ENCODE assay signal across 1 cellular context in the genomic region with DNA sequence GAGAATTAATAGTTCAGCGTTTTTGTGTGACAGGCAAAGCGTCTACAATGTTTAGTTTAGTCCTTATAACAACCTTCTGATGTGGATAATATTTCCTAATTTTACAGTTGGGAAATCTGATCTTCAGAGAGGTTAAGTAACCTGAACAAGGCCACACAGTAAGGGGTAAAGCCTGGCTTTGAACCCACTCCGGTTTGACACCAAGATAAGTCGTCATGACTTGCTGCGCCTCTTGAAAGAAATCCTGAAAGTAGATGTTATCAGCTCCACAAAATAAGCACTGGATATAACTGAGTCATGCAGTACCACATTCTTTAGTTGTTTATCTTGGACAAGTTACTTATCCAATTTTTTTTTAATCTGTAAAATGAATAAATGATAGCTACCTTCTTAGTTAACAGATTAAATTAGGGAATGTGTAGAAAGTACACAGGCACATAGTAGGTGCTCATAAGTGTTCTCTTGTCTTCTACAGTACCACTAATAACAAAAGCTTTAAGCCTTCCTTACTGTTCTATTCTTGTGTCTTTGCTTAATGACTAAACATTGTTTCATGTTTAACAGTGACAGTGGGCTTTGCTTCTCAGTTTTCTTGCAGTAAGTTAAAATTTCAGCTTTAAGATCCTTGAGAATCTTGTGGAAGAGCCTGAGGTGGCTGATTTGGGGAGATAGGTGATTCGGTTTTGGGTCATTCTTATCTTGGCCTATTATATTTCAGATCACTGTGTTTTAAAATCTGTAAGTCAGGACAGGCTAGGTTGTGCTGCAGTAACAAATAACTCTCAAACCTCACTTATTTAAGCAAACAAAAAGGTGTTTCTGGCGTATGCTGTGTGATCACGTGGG.
TF ChIP-seq lines count a peak whose summit lies in the region.

No MANE protein-coding gene starts in this region.

TF ChIP-seq in K562, 482 proteins besides CTCF, POLR2A, EP300 and RAD21 (continued from another document and continues in another):
- TF ChIP-seq HNRNPH1 (optimal IDR thresholded peaks at IDR 0.05; ENCODE audit: low read depth, low read length) (no peak), PRPF4 (IDR thresholded peaks at IDR 0.05; ENCODE audit: insufficient read depth, low read depth, low read length, poor library complexity, severe bottlenecking) (no peak), POLR2AphosphoS2 (IDR thresholded peaks at IDR 0.05; ENCODE audit: low read length) (no peak), HNRNPLL (IDR thresholded peaks at IDR 0.05; ENCODE audit: low read depth, low read length, poor library complexity, severe bottlenecking) (no peak), TSC22D4 (tag; IDR thresholded peaks at IDR 0.05) (no peak), ZNF76 (CRISPR knock-in tag; IDR thresholded peaks at IDR 0.05; ENCODE audit: borderline replicate concordance) (no peak), ZNF121 (CRISPR knock-in tag; conservative IDR thresholded peaks at IDR 0.05) (no peak), EP400 (IDR thresholded peaks at IDR 0.05) (peak; percentile 23; the same call in 1 of the 2 replicates), EHMT2 (IDR thresholded peaks at IDR 0.05) (no peak), ZBED1 (IDR thresholded peaks at IDR 0.05) (no peak), HSF4 (CRISPR knock-in tag; IDR thresholded peaks at IDR 0.05; ENCODE audit: borderline replicate concordance) (no peak), ERF (CRISPR knock-in tag; IDR thresholded peaks at IDR 0.05) (no peak), SOX6 (IDR thresholded peaks at IDR 0.05) (no peak), TAL1 (IDR thresholded peaks at IDR 0.05) (no peak), POLR2H (tag; IDR thresholded peaks at IDR 0.05; ENCODE audit: low read depth) (no peak), ZNF507 (tag; conservative IDR thresholded peaks at IDR 0.05) (0 out of 2 replicates have a peak, but pooled peaks have one; percentile 3), HDAC8 (tag; IDR thresholded peaks at IDR 0.05) (no peak), ZNF75A (CRISPR knock-in tag; IDR thresholded peaks at IDR 0.05) (no peak), ZZZ3 (IDR thresholded peaks at IDR 0.05) (no peak), GTF2F1 (IDR thresholded peaks at IDR 0.05; ENCODE audit: low read depth, low read length) (no peak), ZNF830 (CRISPR knock-in tag; IDR thresholded peaks at IDR 0.05) (no peak), ZC3H4 (CRISPR knock-in tag; IDR thresholded peaks at IDR 0.05; ENCODE audit: borderline replicate concordance) (no peak), EWSR1 (IDR thresholded peaks at IDR 0.05; ENCODE audit: borderline replicate concordance, low read depth, partially characterized antibody) (no peak), ZFP36 (IDR thresholded peaks at IDR 0.05; ENCODE audit: low read depth, low read length, partially characterized antibody) (peak; percentile 88), MYBL2 (IDR thresholded peaks at IDR 0.05; ENCODE audit: low read depth) (peak; percentile 5; the same call in 1 of the 2 replicates), MYBL2 (CRISPR knock-in tag; IDR thresholded peaks at IDR 0.05; ENCODE audit: borderline replicate concordance) (no peak), ZNF696 (CRISPR knock-in tag; conservative IDR thresholded peaks at IDR 0.05) (no peak), PTRF (tag; IDR thresholded peaks at IDR 0.05) (no peak), HIVEP1 (CRISPR knock-in tag; IDR thresholded peaks at IDR 0.05) (no peak), ZNF408 (CRISPR knock-in tag; IDR thresholded peaks at IDR 0.05; ENCODE audit: low read depth) (no peak), SREBF1 (IDR thresholded peaks at IDR 0.05; ENCODE audit: borderline replicate concordance, low read depth, low read length) (no peak), FOXJ2 (tag; IDR thresholded peaks at IDR 0.05) (no peak), ZNF589 (CRISPR knock-in tag; IDR thresholded peaks at IDR 0.05; ENCODE audit: low read depth) (no peak)
- TF ChIP-seq, protein P1, sequence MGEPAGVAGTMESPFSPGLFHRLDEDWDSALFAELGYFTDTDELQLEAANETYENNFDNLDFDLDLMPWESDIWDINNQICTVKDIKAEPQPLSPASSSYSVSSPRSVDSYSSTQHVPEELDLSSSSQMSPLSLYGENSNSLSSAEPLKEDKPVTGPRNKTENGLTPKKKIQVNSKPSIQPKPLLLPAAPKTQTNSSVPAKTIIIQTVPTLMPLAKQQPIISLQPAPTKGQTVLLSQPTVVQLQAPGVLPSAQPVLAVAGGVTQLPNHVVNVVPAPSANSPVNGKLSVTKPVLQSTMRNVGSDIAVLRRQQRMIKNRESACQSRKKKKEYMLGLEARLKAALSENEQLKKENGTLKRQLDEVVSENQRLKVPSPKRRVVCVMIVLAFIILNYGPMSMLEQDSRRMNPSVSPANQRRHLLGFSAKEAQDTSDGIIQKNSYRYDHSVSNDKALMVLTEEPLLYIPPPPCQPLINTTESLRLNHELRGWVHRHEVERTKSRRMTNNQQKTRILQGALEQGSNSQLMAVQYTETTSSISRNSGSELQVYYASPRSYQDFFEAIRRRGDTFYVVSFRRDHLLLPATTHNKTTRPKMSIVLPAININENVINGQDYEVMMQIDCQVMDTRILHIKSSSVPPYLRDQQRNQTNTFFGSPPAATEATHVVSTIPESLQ (CRISPR knock-in tag; IDR thresholded peaks at IDR 0.05): no peak
- TF ChIP-seq, protein P2, sequence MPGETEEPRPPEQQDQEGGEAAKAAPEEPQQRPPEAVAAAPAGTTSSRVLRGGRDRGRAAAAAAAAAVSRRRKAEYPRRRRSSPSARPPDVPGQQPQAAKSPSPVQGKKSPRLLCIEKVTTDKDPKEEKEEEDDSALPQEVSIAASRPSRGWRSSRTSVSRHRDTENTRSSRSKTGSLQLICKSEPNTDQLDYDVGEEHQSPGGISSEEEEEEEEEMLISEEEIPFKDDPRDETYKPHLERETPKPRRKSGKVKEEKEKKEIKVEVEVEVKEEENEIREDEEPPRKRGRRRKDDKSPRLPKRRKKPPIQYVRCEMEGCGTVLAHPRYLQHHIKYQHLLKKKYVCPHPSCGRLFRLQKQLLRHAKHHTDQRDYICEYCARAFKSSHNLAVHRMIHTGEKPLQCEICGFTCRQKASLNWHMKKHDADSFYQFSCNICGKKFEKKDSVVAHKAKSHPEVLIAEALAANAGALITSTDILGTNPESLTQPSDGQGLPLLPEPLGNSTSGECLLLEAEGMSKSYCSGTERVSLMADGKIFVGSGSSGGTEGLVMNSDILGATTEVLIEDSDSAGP (CRISPR knock-in tag; IDR thresholded peaks at IDR 0.05): no peak
- TF ChIP-seq, protein P3, sequence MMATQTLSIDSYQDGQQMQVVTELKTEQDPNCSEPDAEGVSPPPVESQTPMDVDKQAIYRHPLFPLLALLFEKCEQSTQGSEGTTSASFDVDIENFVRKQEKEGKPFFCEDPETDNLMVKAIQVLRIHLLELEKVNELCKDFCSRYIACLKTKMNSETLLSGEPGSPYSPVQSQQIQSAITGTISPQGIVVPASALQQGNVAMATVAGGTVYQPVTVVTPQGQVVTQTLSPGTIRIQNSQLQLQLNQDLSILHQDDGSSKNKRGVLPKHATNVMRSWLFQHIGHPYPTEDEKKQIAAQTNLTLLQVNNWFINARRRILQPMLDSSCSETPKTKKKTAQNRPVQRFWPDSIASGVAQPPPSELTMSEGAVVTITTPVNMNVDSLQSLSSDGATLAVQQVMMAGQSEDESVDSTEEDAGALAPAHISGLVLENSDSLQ (IDR thresholded peaks at IDR 0.05): no peak
- TF ChIP-seq, protein P4, sequence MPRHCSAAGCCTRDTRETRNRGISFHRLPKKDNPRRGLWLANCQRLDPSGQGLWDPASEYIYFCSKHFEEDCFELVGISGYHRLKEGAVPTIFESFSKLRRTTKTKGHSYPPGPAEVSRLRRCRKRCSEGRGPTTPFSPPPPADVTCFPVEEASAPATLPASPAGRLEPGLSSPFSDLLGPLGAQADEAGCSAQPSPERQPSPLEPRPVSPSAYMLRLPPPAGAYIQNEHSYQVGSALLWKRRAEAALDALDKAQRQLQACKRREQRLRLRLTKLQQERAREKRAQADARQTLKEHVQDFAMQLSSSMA (CRISPR knock-in tag; IDR thresholded peaks at IDR 0.05): no peak
- TF ChIP-seq, protein P5, sequence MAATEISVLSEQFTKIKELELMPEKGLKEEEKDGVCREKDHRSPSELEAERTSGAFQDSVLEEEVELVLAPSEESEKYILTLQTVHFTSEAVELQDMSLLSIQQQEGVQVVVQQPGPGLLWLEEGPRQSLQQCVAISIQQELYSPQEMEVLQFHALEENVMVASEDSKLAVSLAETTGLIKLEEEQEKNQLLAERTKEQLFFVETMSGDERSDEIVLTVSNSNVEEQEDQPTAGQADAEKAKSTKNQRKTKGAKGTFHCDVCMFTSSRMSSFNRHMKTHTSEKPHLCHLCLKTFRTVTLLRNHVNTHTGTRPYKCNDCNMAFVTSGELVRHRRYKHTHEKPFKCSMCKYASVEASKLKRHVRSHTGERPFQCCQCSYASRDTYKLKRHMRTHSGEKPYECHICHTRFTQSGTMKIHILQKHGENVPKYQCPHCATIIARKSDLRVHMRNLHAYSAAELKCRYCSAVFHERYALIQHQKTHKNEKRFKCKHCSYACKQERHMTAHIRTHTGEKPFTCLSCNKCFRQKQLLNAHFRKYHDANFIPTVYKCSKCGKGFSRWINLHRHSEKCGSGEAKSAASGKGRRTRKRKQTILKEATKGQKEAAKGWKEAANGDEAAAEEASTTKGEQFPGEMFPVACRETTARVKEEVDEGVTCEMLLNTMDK (IDR thresholded peaks at IDR 0.05; ENCODE audit: borderline replicate concordance, insufficient read depth, low read depth, low read length, poor library complexity, severe bottlenecking): no peak
- TF ChIP-seq, protein P6, sequence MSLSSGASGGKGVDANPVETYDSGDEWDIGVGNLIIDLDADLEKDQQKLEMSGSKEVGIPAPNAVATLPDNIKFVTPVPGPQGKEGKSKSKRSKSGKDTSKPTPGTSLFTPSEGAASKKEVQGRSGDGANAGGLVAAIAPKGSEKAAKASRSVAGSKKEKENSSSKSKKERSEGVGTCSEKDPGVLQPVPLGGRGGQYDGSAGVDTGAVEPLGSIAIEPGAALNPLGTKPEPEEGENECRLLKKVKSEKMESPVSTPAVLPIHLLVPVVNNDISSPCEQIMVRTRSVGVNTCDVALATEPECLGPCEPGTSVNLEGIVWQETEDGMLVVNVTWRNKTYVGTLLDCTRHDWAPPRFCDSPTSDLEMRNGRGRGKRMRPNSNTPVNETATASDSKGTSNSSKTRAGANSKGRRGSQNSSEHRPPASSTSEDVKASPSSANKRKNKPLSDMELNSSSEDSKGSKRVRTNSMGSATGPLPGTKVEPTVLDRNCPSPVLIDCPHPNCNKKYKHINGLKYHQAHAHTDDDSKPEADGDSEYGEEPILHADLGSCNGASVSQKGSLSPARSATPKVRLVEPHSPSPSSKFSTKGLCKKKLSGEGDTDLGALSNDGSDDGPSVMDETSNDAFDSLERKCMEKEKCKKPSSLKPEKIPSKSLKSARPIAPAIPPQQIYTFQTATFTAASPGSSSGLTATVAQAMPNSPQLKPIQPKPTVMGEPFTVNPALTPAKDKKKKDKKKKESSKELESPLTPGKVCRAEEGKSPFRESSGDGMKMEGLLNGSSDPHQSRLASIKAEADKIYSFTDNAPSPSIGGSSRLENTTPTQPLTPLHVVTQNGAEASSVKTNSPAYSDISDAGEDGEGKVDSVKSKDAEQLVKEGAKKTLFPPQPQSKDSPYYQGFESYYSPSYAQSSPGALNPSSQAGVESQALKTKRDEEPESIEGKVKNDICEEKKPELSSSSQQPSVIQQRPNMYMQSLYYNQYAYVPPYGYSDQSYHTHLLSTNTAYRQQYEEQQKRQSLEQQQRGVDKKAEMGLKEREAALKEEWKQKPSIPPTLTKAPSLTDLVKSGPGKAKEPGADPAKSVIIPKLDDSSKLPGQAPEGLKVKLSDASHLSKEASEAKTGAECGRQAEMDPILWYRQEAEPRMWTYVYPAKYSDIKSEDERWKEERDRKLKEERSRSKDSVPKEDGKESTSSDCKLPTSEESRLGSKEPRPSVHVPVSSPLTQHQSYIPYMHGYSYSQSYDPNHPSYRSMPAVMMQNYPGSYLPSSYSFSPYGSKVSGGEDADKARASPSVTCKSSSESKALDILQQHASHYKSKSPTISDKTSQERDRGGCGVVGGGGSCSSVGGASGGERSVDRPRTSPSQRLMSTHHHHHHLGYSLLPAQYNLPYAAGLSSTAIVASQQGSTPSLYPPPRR (CRISPR knock-in tag; IDR thresholded peaks at IDR 0.05; ENCODE audit: borderline replicate concordance): no peak
- TF ChIP-seq, protein P7, sequence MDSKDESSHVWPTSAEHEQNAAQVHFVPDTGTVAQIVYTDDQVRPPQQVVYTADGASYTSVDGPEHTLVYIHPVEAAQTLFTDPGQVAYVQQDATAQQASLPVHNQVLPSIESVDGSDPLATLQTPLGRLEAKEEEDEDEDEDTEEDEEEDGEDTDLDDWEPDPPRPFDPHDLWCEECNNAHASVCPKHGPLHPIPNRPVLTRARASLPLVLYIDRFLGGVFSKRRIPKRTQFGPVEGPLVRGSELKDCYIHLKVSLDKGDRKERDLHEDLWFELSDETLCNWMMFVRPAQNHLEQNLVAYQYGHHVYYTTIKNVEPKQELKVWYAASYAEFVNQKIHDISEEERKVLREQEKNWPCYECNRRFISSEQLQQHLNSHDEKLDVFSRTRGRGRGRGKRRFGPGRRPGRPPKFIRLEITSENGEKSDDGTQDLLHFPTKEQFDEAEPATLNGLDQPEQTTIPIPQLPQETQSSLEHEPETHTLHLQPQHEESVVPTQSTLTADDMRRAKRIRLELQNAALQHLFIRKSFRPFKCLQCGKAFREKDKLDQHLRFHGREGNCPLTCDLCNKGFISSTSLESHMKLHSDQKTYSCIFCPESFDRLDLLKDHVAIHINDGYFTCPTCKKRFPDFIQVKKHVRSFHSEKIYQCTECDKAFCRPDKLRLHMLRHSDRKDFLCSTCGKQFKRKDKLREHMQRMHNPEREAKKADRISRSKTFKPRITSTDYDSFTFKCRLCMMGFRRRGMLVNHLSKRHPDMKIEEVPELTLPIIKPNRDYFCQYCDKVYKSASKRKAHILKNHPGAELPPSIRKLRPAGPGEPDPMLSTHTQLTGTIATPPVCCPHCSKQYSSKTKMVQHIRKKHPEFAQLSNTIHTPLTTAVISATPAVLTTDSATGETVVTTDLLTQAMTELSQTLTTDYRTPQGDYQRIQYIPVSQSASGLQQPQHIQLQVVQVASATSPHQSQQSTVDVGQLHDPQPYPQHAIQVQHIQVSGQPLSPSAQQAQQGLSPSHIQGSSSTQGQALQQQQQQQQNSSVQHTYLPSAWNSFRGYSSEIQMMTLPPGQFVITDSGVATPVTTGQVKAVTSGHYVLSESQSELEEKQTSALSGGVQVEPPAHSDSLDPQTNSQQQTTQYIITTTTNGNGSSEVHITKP (IDR thresholded peaks at IDR 0.05; ENCODE audit: partially characterized antibody): no peak
- TF ChIP-seq, protein P8, sequence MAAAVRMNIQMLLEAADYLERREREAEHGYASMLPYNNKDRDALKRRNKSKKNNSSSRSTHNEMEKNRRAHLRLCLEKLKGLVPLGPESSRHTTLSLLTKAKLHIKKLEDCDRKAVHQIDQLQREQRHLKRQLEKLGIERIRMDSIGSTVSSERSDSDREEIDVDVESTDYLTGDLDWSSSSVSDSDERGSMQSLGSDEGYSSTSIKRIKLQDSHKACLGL (CRISPR knock-in tag; IDR thresholded peaks at IDR 0.05; ENCODE audit: borderline replicate concordance, poor library complexity, severe bottlenecking): no peak
- TF ChIP-seq, protein P9, sequence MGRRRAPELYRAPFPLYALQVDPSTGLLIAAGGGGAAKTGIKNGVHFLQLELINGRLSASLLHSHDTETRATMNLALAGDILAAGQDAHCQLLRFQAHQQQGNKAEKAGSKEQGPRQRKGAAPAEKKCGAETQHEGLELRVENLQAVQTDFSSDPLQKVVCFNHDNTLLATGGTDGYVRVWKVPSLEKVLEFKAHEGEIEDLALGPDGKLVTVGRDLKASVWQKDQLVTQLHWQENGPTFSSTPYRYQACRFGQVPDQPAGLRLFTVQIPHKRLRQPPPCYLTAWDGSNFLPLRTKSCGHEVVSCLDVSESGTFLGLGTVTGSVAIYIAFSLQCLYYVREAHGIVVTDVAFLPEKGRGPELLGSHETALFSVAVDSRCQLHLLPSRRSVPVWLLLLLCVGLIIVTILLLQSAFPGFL (CRISPR knock-in tag; IDR thresholded peaks at IDR 0.05): no peak
